8 cellular contexts compared by ENCODE assay signal in the genomic region with DNA sequence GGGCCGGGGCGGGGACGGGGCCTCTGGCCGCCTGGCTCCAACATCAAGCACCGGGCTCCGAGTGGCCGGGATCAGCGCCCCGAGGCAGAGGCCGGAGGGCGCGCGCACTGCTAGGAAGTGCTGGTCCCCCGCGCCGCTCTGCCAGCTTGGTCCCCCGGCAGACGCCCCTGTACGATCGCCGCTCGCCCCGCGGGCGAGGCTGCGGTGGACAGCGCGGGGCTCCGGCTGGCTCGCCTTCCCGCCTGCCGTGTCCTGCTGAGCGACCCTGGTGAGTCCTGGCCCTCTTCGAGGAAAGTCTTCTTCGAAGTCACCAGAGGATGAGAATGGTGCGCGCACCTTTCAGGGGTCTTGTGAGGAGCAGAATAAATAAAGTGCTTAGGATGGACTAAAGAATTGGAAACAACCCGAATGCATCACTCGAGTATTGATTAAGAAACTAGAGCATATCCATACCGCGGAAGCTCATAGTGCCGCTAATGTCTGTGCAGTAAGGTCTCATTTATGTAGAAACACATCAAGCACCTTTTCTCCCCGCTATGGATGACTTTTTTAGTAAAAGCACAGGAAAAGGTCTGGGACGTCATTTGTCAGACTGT. TPM values are rescaled to one million over a fixed set of nuclear protein-coding genes. Genes with fewer than 3 reads are reported as not detected.
DNase-seq lines count a peak whose midpoint lies in the region; ATAC-seq and TF ChIP-seq lines count a peak whose summit lies in the region.

No MANE protein-coding gene starts in this region.

- DNase-seq in cardiac fibroblast (ENCODE audit: low read depth in 2 of 2) (no peak), GDM1 (lab: John Stamatoyannopoulos, UW) (no peak), NCI-H2107 (lab: John Stamatoyannopoulos, UW) (no peak)

- H3K9ac ChIP-seq in HUES64 (ENCODE audit: low read depth, low read length): peak overlapping the region; percentile 79
- H3K9ac ChIP-seq in mucosa of stomach (ENCODE audit: low read length): peak overlapping the region; percentile 77

- no peak for TF ChIP-seq CTCF in cardiac fibroblast (IDR thresholded peaks at IDR 0.05; ENCODE audit: low read depth, low read length)

- under 1% methylated on average over 44 of the region's 44 CpGs for WGBS in HUES64

- ATAC-seq in GM18519 (IDR thresholded peaks at IDR 0.05; ENCODE audit: low FRiP score, unreplicated experiment) (peak; percentile 18), GM21515 (IDR thresholded peaks at IDR 0.05; ENCODE audit: unreplicated experiment) (no peak), HG02763 (IDR thresholded peaks at IDR 0.05; ENCODE audit: unreplicated experiment) (no peak)

- H3K36me3 ChIP-seq in HUES64 (ENCODE audit: insufficient read depth, low read length) (peaks cover 10% of the 10 kb centered on the region; the same call in 1 of the 2 replicates), mucosa of stomach (ENCODE audit: control insufficient read depth, insufficient read depth, low read length) (no peaks in the 10 kb centered on the region)

- H3K4me3 ChIP-seq in HUES64 (ENCODE audit: low read length) (peak overlapping the region; percentile 77), cardiac fibroblast (replicated peaks in 1 of 2; ENCODE audit: low read depth in 2 of 2, low read length in 2 of 2) (peak overlapping the region; percentile 85 to 100), mucosa of stomach (ENCODE audit: low read length) (peak overlapping the region; percentile 66)

- H3K4me1 ChIP-seq in HUES64 (ENCODE audit: insufficient read depth, low read length) (no peaks in the 10 kb centered on the region), mucosa of stomach (ENCODE audit: control insufficient read depth, insufficient read depth, low read length) (peaks cover 9% of the 10 kb centered on the region)

- no peaks in the 10 kb centered on the region for H3K9me3 ChIP-seq in HUES64 (ENCODE audit: insufficient read depth, low read depth, low read length)
- H3K9me3 ChIP-seq in mucosa of stomach (ENCODE audit: control insufficient read depth, low read length): no peaks in the 10 kb centered on the region

- H3K27me3 ChIP-seq in HUES64 (ENCODE audit: insufficient read depth, low read length): no peaks in the 10 kb centered on the region
- H3K27me3 ChIP-seq in mucosa of stomach (ENCODE audit: control insufficient read depth, insufficient read depth, low read length): no peaks in the 10 kb centered on the region

- H3K27ac ChIP-seq in HUES64 (ENCODE audit: low read depth, low read length): peak overlapping the region; percentile 79; the same call in 1 of the 2 replicates

RNA-seq across cellular contexts. Expression of gene ZNF213, which starts 0.4 kb away (rescaled TPM):
- 5.7 TPM for polyA plus RNA-seq in HUES64 (2013, experiment 1 of 2)
- polyA plus RNA-seq in HUES64 (2013, experiment 2 of 2): 7.3 TPM

RNA-seq across cellular contexts. Expression of gene ZNF205, which starts 22.8 kb away (rescaled TPM):
- polyA plus RNA-seq in HUES64 (2013, experiment 1 of 2): 13.1 TPM
- polyA plus RNA-seq in HUES64 (2013, experiment 2 of 2): 13.6 TPM

RNA-seq across cellular contexts. Expression of gene ZSCAN10, which starts 36.1 kb away (rescaled TPM):
- polyA plus RNA-seq in HUES64 (2013, experiment 1 of 2): 111 TPM
- 95.7 TPM for polyA plus RNA-seq in HUES64 (2013, experiment 2 of 2)

RNA-seq across cellular contexts. Expression of gene OR1F1, which starts 52.8 kb away (rescaled TPM):
- not detected for polyA plus RNA-seq in HUES64 (2013, experiment 1 of 2)
- not detected for polyA plus RNA-seq in HUES64 (2013, experiment 2 of 2)
